Comparison of ENCODE assay signal across 20 cellular contexts in genomic region chr1:30313584-30313983, GRCh38.
A peak's percentile ranks its signal among the peaks of the same experiment; 100 is the strongest.
DNase-seq lines count a peak whose midpoint lies in the region; TF ChIP-seq lines count a peak whose summit lies in the region.
"Had no signal": no experiment of that assay in that cellular context is flagged by ENCODE, and none has a peak within 500 bp of the region (broad histone marks: within the 10 kb centered on the region; RNA-seq: fewer than 3 reads in every experiment).

No MANE protein-coding gene starts in this region.

- H3K9me3 ChIP-seq in colonic mucosa: no peaks in the 10 kb centered on the region

- no peak overlapping the region for H3K27ac Mint-ChIP-seq in activated naive CD4-positive, alpha-beta T cell treated with anti-CD3 and anti-CD28 coated beads, Interleukin-2, amount 10 ng/mL, durations not matched to agents 7 days and 5 days
- no peak overlapping the region for H3K27ac Mint-ChIP-seq in activated naive CD4-positive, alpha-beta T cell treated with anti-CD3 and anti-CD28 coated beads for 36 hours
- H3K27ac Mint-ChIP-seq in osteocyte (ENCODE audit: unreplicated experiment) (no peak overlapping the region), type B pancreatic cell (no peak overlapping the region)
- H3K27ac Mint-ChIP-seq: IgD-negative memory B cell had no signal

- intact Hi-C loops in activated naive CD4-positive, alpha-beta T cell treated with anti-CD3 and anti-CD28 coated beads for 36 hours (cut with micrococcal nuclease): no loop called here
- intact Hi-C loops in colonic mucosa (cut with DNase I): no loop called here

- H3K4me3 ChIP-seq in colonic mucosa: no peak overlapping the region

- CTCF ChIA-PET in activated naive CD4-positive, alpha-beta T cell treated with anti-CD3 and anti-CD28 coated beads, Interleukin-2, amount 10 ng/mL, durations not matched to agents 7 days and 5 days (lab: Charles Lee): no interaction called here
- CTCF ChIA-PET in activated naive CD4-positive, alpha-beta T cell treated with anti-CD3 and anti-CD28 coated beads for 36 hours (lab: Charles Lee): no interaction called here

- H3K27me3 Mint-ChIP-seq in activated naive CD4-positive, alpha-beta T cell treated with anti-CD3 and anti-CD28 coated beads, Interleukin-2, amount 10 ng/mL, durations not matched to agents 7 days and 5 days: peaks cover 9% of the 10 kb centered on the region
- peaks cover 3% of the 10 kb centered on the region for H3K27me3 Mint-ChIP-seq in activated naive CD4-positive, alpha-beta T cell treated with anti-CD3 and anti-CD28 coated beads for 36 hours (ENCODE audit: low read depth)
- H3K27me3 Mint-ChIP-seq in osteocyte (ENCODE audit: unreplicated experiment): no peaks in the 10 kb centered on the region
- H3K27me3 Mint-ChIP-seq in type B pancreatic cell: peaks cover 20% of the 10 kb centered on the region

- H3K9ac ChIP-seq in colonic mucosa (ENCODE audit: low read depth in 2 of 2, low read length in 2 of 2): no peak overlapping the region

- peak; percentile 8 for DNase-seq in activated naive CD4-positive, alpha-beta T cell treated with anti-CD3 and anti-CD28 coated beads, Interleukin-2, amount 10 ng/mL, durations not matched to agents 7 days and 5 days
- no peak for DNase-seq in activated naive CD4-positive, alpha-beta T cell treated with anti-CD3 and anti-CD28 coated beads for 36 hours
- peak; percentile 9 for DNase-seq in colonic mucosa
- DNase-seq in osteocyte (ENCODE audit: extremely low spot score, unreplicated experiment): peak; percentile 63
- DNase-seq in type B pancreatic cell (ENCODE audit: extremely low spot score, unreplicated experiment): peak; percentile 51
- DNase-seq in A172 (ENCODE audit: low spot score): no peak
- DNase-seq in SHP77 treated with DMSO at 0.1 percent for 48 hours (lab: John Stamatoyannopoulos, UW): no peak
- no peak for DNase-seq in GM19238 (ENCODE audit: insufficient read length, low spot score)
- DNase-seq: DMS53, GDM1, Karpas-422, MV-4-11, NCI-H1105 treated with DMSO at 0.1 percent for 48 hours, NCI-H1694, NCI-H2081, NCI-H2171, NCI-H524 treated with DMSO at 0.1 percent for 48 hours, NCI-H82, OCI-M1 had no signal

- no peaks in the 10 kb centered on the region for H3K36me3 ChIP-seq in colonic mucosa

- no peak for TF ChIP-seq CTCF in colonic mucosa (IDR thresholded peaks at IDR 0.05)
- no peak for TF ChIP-seq CTCF in osteocyte (IDR thresholded peaks at IDR 0.05)
- TF ChIP-seq CTCF in type B pancreatic cell (conservative IDR thresholded peaks at IDR 0.05): no peak

- H3K4me1 ChIP-seq in colonic mucosa: no peaks in the 10 kb centered on the region

- no peaks in the 10 kb centered on the region for H3K36me3 Mint-ChIP-seq in activated naive CD4-positive, alpha-beta T cell treated with anti-CD3 and anti-CD28 coated beads, Interleukin-2, amount 10 ng/mL, durations not matched to agents 7 days and 5 days
- no peaks in the 10 kb centered on the region for H3K36me3 Mint-ChIP-seq in activated naive CD4-positive, alpha-beta T cell treated with anti-CD3 and anti-CD28 coated beads for 36 hours (ENCODE audit: low read depth)
- H3K36me3 Mint-ChIP-seq in osteocyte (ENCODE audit: unreplicated experiment) (no peaks in the 10 kb centered on the region), type B pancreatic cell (no peaks in the 10 kb centered on the region)
- H3K36me3 Mint-ChIP-seq: IgD-negative memory B cell had no signal

- H3K27ac ChIP-seq in colonic mucosa: no peak overlapping the region

- no peak overlapping the region for H3K4me3 Mint-ChIP-seq in activated naive CD4-positive, alpha-beta T cell treated with anti-CD3 and anti-CD28 coated beads, Interleukin-2, amount 10 ng/mL, durations not matched to agents 7 days and 5 days
- H3K4me3 Mint-ChIP-seq in activated naive CD4-positive, alpha-beta T cell treated with anti-CD3 and anti-CD28 coated beads for 36 hours: no peak overlapping the region
- H3K4me3 Mint-ChIP-seq in osteocyte (ENCODE audit: unreplicated experiment) (no peak overlapping the region), type B pancreatic cell (no peak overlapping the region)

- H3K27me3 ChIP-seq in colonic mucosa: no peaks in the 10 kb centered on the region

- H3K4me1 Mint-ChIP-seq in activated naive CD4-positive, alpha-beta T cell treated with anti-CD3 and anti-CD28 coated beads, Interleukin-2, amount 10 ng/mL, durations not matched to agents 7 days and 5 days: no peaks in the 10 kb centered on the region
- no peaks in the 10 kb centered on the region for H3K4me1 Mint-ChIP-seq in activated naive CD4-positive, alpha-beta T cell treated with anti-CD3 and anti-CD28 coated beads for 36 hours (ENCODE audit: low read depth)
- H3K4me1 Mint-ChIP-seq in osteocyte (ENCODE audit: unreplicated experiment) (no peaks in the 10 kb centered on the region), type B pancreatic cell (ENCODE audit: unreplicated experiment) (peaks cover 20% of the 10 kb centered on the region)

- no peaks in the 10 kb centered on the region for H3K9me3 Mint-ChIP-seq in activated naive CD4-positive, alpha-beta T cell treated with anti-CD3 and anti-CD28 coated beads, Interleukin-2, amount 10 ng/mL, durations not matched to agents 7 days and 5 days
- no peaks in the 10 kb centered on the region for H3K9me3 Mint-ChIP-seq in activated naive CD4-positive, alpha-beta T cell treated with anti-CD3 and anti-CD28 coated beads for 36 hours
- no peaks in the 10 kb centered on the region for H3K9me3 Mint-ChIP-seq in osteocyte (ENCODE audit: unreplicated experiment)
- H3K9me3 Mint-ChIP-seq in type B pancreatic cell: no peaks in the 10 kb centered on the region

Comparison
In these comparisons a context has a peak if more than half of its experiments do, and no peak if none do; other contexts are left out.
1. DNase-seq: peak in activated naive CD4-positive, alpha-beta T cell treated with anti-CD3 and anti-CD28 coated beads, Interleukin-2, amount 10 ng/mL, durations not matched to agents 7 days and 5 days (single experiment), colonic mucosa (single experiment), osteocyte (single experiment) and type B pancreatic cell (single experiment); none in activated naive CD4-positive, alpha-beta T cell treated with anti-CD3 and anti-CD28 coated beads for 36 hours (single experiment), A172 (single experiment), SHP77 treated with DMSO at 0.1 percent for 48 hours (single experiment) and GM19238 (single experiment).